In genomic region chr1:27536004-27536757, GRCh38 we compare ENCODE assay signal across 12 cellular contexts. TPM values are rescaled to one million over a fixed set of nuclear protein-coding genes. Genes with fewer than 3 reads are reported as not detected.
DNase-seq lines count a peak whose midpoint lies in the region; FAIRE-seq and TF ChIP-seq lines count a peak whose summit lies in the region.
"Had no signal": no experiment of that assay in that cellular context is flagged by ENCODE, and none has a peak within 500 bp of the region (broad histone marks: within the 10 kb centered on the region; RNA-seq: fewer than 3 reads in every experiment).

No MANE protein-coding gene starts in this region.

- peaks cover 2% of the 10 kb centered on the region for H3K36me3 Mint-ChIP-seq in IgD-negative memory B cell

- H3K27ac ChIP-seq in cingulate gyrus (ENCODE audit: low read depth, low read length) (peak overlapping the region; percentile 89), smooth muscle cell (ENCODE audit: low read depth) (no peak overlapping the region)
- H3K27ac ChIP-seq: SK-N-MC had no signal

- peaks cover 29% of the 10 kb centered on the region for H3K4me1 ChIP-seq in smooth muscle cell (ENCODE audit: low read depth)

- no peaks in the 10 kb centered on the region for H3K27me3 Mint-ChIP-seq in IgD-negative memory B cell
- H3K27me3 Mint-ChIP-seq: activated CD8-positive, alpha-beta T cell treated with anti-CD3 and anti-CD28 coated beads for 36 hours had no signal

- H3K9me3 ChIP-seq in smooth muscle cell (replicated peaks; ENCODE audit: low read depth) = no peaks in the 10 kb centered on the region

- no peak overlapping the region for H3K4me3 ChIP-seq in smooth muscle cell
- H3K4me3 ChIP-seq: GM12878, SK-N-MC had no signal

- DNase-seq in left kidney (ENCODE audit: low read depth, low spot score) (peak; percentile 54), smooth muscle cell (lab: John Stamatoyannopoulos, UW; ENCODE audit: unreplicated experiment) (no peak), NOMO-1 (lab: John Stamatoyannopoulos, UW; ENCODE audit: unreplicated experiment in 2 of 2) (no peak), frontal cortex (ENCODE audit: low spot score in 2 of 2) (no peak), CD1c-positive myeloid dendritic cell (ENCODE audit: extremely low spot score) (no peak)
- DNase-seq in activated CD4-positive, alpha-beta T cell treated with anti-CD3 and anti-CD28 coated beads for 4 hours = no peak
- DNase-seq: activated CD8-positive, alpha-beta T cell treated with anti-CD3 and anti-CD28 coated beads for 36 hours; NCI-H2171 treated with DMSO at 0.1 percent for 48 hours had no signal

- no peaks in the 10 kb centered on the region for H3K9me3 Mint-ChIP-seq in IgD-negative memory B cell
- H3K9me3 Mint-ChIP-seq: activated CD8-positive, alpha-beta T cell treated with anti-CD3 and anti-CD28 coated beads for 36 hours had no signal

- H3K27me3 ChIP-seq in smooth muscle cell (ENCODE audit: low read depth) = no peaks in the 10 kb centered on the region

- no peak overlapping the region for H2AFZ ChIP-seq in smooth muscle cell (ENCODE audit: low read depth)

- no peaks in the 10 kb centered on the region for H3K36me3 ChIP-seq in smooth muscle cell (ENCODE audit: low read depth)

- H4K20me1 ChIP-seq in smooth muscle cell (ENCODE audit: low read depth) = peaks cover 71% of the 10 kb centered on the region

- no peak for FAIRE-seq in frontal cortex (lab: Jason Lieb, UNC)
- FAIRE-seq: GM12878 had no signal

- H3K4me3 Mint-ChIP-seq in IgD-negative memory B cell = no peak overlapping the region
- H3K4me3 Mint-ChIP-seq: activated CD8-positive, alpha-beta T cell treated with anti-CD3 and anti-CD28 coated beads for 36 hours had no signal

- H3K9ac ChIP-seq in smooth muscle cell (ENCODE audit: low read depth) = no peak overlapping the region

- 84% methylated on average over 15 of the region's 15 CpGs for WGBS in smooth muscle cell (ENCODE audit: low lambda C conversion rate)

- peaks cover 10% of the 10 kb centered on the region for H3F3A ChIP-seq in smooth muscle cell (ENCODE audit: low read depth)

- peak overlapping the region in 2 of 3 donors; percentile 15 to 46 for H3K27ac Mint-ChIP-seq in IgD-negative memory B cell
- H3K27ac Mint-ChIP-seq: activated CD8-positive, alpha-beta T cell treated with anti-CD3 and anti-CD28 coated beads for 36 hours had no signal

- H3K79me2 ChIP-seq in smooth muscle cell (ENCODE audit: low read depth) = peaks cover 13% of the 10 kb centered on the region

- TF ChIP-seq CTCF in smooth muscle cell (IDR thresholded peaks at IDR 0.05; ENCODE audit: borderline replicate concordance, insufficient read depth, poor library complexity, severe bottlenecking) = no peak

- H3K4me2 ChIP-seq in smooth muscle cell = peak overlapping the region; percentile 57

- H3K4me1 Mint-ChIP-seq in IgD-negative memory B cell = peaks cover 0 to 4% (median 0%) of the 10 kb centered on the region in 3 donors

RNA-seq across cellular contexts. Expression of gene WASF2, which starts 46.2 kb away (rescaled TPM):
- polyA plus RNA-seq in IgD-negative memory B cell = 105 TPM
- 26.7 and 34.3 TPM in 2 replicates for total RNA-seq in smooth muscle cell
- polyA plus RNA-seq in smooth muscle cell = 46.1 and 76.2 TPM in 2 replicates
- total RNA-seq in frontal cortex = 4.5 TPM
